In genomic region chr17:58513391-58513912, GRCh38 we compare ENCODE assay signal across 1 cellular context.
TF ChIP-seq lines count a peak whose summit lies in the region.

No MANE protein-coding gene starts in this region.

TF ChIP-seq in HEK293, 187 proteins besides CTCF, POLR2A, EP300 and RAD21 (continued from another document):
- TF ChIP-seq ZNF341 (tag by site-specific recombination; IDR thresholded peaks at IDR 0.05; ENCODE audit: low read depth) (no peak), ZNF473 (tag by site-specific recombination; IDR thresholded peaks at IDR 0.05) (no peak), ZNF366 (tag by site-specific recombination; conservative IDR thresholded peaks at IDR 0.05) (peak; percentile 62; the same call in 1 of the 2 replicates), MEIS1 (CRISPR knock-in tag; IDR thresholded peaks at IDR 0.05; ENCODE audit: borderline replicate concordance) (no peak), ZNF37A (tag by site-specific recombination; IDR thresholded peaks at IDR 0.05) (no peak), ZNF2 (tag by site-specific recombination; IDR thresholded peaks at IDR 0.05) (no peak), ZNF133 (tag by site-specific recombination; IDR thresholded peaks at IDR 0.05) (no peak), ZBTB48 (tag by site-specific recombination; IDR thresholded peaks at IDR 0.05) (no peak), KLF16 (tag by site-specific recombination; IDR thresholded peaks at IDR 0.05) (no peak), ZSCAN5A (tag by site-specific recombination; IDR thresholded peaks at IDR 0.05) (no peak), ZFHX2 (tag by site-specific recombination; conservative IDR thresholded peaks at IDR 0.05) (peak; percentile 72; the same call in 1 of the 2 replicates), ZBTB20 (tag by site-specific recombination; IDR thresholded peaks at IDR 0.05) (0 out of 2 replicates have a peak, but pooled peaks have one; percentile 9), ZNF610 (tag by site-specific recombination; IDR thresholded peaks at IDR 0.05; ENCODE audit: borderline replicate concordance) (no peak), MZF1 (tag by site-specific recombination; IDR thresholded peaks at IDR 0.05; ENCODE audit: borderline replicate concordance) (no peak), ZNF223 (tag by site-specific recombination; IDR thresholded peaks at IDR 0.05) (no peak), ZNF600 (tag by site-specific recombination; IDR thresholded peaks at IDR 0.05) (peak; percentile 72), ZNF23 (tag by site-specific recombination; IDR thresholded peaks at IDR 0.05; ENCODE audit: borderline replicate concordance) (no peak), PATZ1 (tag by site-specific recombination; IDR thresholded peaks at IDR 0.05) (0 out of 2 replicates have a peak, but pooled peaks have one; percentile 3), KLF10 (tag by site-specific recombination; IDR thresholded peaks at IDR 0.05) (no peak), GLIS1 (tag by site-specific recombination; IDR thresholded peaks at IDR 0.05) (peak; percentile 55), ZNF596 (tag by site-specific recombination; IDR thresholded peaks at IDR 0.05) (no peak), ZNF76 (tag by site-specific recombination; IDR thresholded peaks at IDR 0.05; ENCODE audit: borderline replicate concordance, low read depth) (peak; percentile 71; the same call in 1 of the 2 replicates), SP2 (tag by site-specific recombination; IDR thresholded peaks at IDR 0.05) (no peak), ZNF354C (tag by site-specific recombination; IDR thresholded peaks at IDR 0.05; ENCODE audit: borderline replicate concordance, low read depth) (no peak), SP7 (tag by site-specific recombination; IDR thresholded peaks at IDR 0.05) (0 out of 2 replicates have a peak, but pooled peaks have one; percentile 32), INSM2 (tag by site-specific recombination; IDR thresholded peaks at IDR 0.05) (no peak), ZBTB11 (tag by site-specific recombination; conservative IDR thresholded peaks at IDR 0.05; ENCODE audit: low read depth) (no peak), ZNF654 (tag by site-specific recombination; IDR thresholded peaks at IDR 0.05; ENCODE audit: low read depth) (no peak), TCF7L2 (IDR thresholded peaks at IDR 0.05; ENCODE audit: borderline replicate concordance, low read depth, low read length) (no peak), ZBTB17 (tag by site-specific recombination; IDR thresholded peaks at IDR 0.05) (no peak), YY2 (tag by site-specific recombination; IDR thresholded peaks at IDR 0.05) (no peak), ZNF747 (tag by site-specific recombination; IDR thresholded peaks at IDR 0.05) (no peak), ZNF211 (tag by site-specific recombination; IDR thresholded peaks at IDR 0.05; ENCODE audit: low read depth) (no peak), EGR2 (tag by site-specific recombination; IDR thresholded peaks at IDR 0.05; ENCODE audit: low read depth) (peak; percentile 72), RBAK (tag by site-specific recombination; IDR thresholded peaks at IDR 0.05) (no peak), ZNF302 (tag by site-specific recombination; IDR thresholded peaks at IDR 0.05; ENCODE audit: low read depth) (no peak), PRDM10 (tag by site-specific recombination; IDR thresholded peaks at IDR 0.05) (peak; percentile 100)
